33 cellular contexts compared by ENCODE assay signal in genomic region chr4:26530094-26530493, GRCh38. TPM values are rescaled to one million over a fixed set of nuclear protein-coding genes. Genes with fewer than 3 reads are reported as not detected.
"Had no signal": no experiment of that assay in that cellular context is flagged by ENCODE, and none has a peak within 500 bp of the region (broad histone marks: within the 10 kb centered on the region; RNA-seq: fewer than 3 reads in every experiment).

No MANE protein-coding gene starts in this region.

- H3K36me3 ChIP-seq: gastrocnemius medialis, heart left ventricle had no signal

- H3K27ac ChIP-seq: body of pancreas, coronary artery, foreskin keratinocyte, gastrocnemius medialis, heart left ventricle had no signal

- DNase-seq: activated CD4-positive, alpha-beta memory T cell treated with anti-CD3 and anti-CD28 coated beads for 36 hours; activated CD4-positive, alpha-beta T cell treated with anti-CD3 and anti-CD28 coated beads for 36 hours; activated CD4-positive, alpha-beta T cell treated with anti-CD3 and anti-CD28 coated beads, Interleukin-2, amount 10 ng/mL, durations not matched to agents 24 days and 14 days; activated CD4-positive, CD25-positive, alpha-beta regulatory T cell; activated CD4-positive, CD25-positive, alpha-beta regulatory T cell treated with anti-CD3 and anti-CD28 coated beads, Interleukin-2, amount 50 U/mL, for 72 hours; activated CD8-positive, alpha-beta memory T cell treated with anti-CD3 and anti-CD28 coated beads, Interleukin-2, amount 10 ng/mL, durations not matched to agents 7 days and 5 days; activated CD8-positive, alpha-beta memory T cell treated with anti-CD3 and anti-CD28 coated beads, Interleukin-2, amount 50 U/mL, for 4 hours; activated CD8-positive, alpha-beta T cell treated with anti-CD3 and anti-CD28 coated beads, Interleukin-2, amount 10 ng/mL, durations not matched to agents 7 days and 5 days; activated effector memory CD4-positive, alpha-beta T cell treated with anti-CD3 and anti-CD28 coated beads, Interleukin-2, amount 50 U/mL, for 16 hours; activated naive CD4-positive, alpha-beta T cell treated with anti-CD3 and anti-CD28 coated beads for 36 hours; activated T-cell treated with anti-CD3 and anti-CD28 coated beads, Interleukin-2, amount 50 U/mL, for 1 hour; activated T-cell treated with anti-CD3 and anti-CD28 coated beads, Interleukin-2, amount 50 U/mL, for 48 hours; amniotic stem cell; body of pancreas; dorsolateral prefrontal cortex; effector memory CD4-positive, alpha-beta T cell; endodermal cell; foreskin keratinocyte; gastrocnemius medialis; glutamatergic neuron; heart left ventricle; T-cell; T1000 had no signal

- H3K4me3 ChIP-seq: body of pancreas, coronary artery, gastrocnemius medialis, heart left ventricle had no signal

- H3K4me1 ChIP-seq: body of pancreas, foreskin keratinocyte, gastrocnemius medialis, heart left ventricle had no signal

- ATAC-seq: activated CD4-positive, alpha-beta T cell treated with anti-CD3 and anti-CD28 coated beads for 36 hours; activated CD8-positive, alpha-beta memory T cell treated with anti-CD3 and anti-CD28 coated beads, Interleukin-2, amount 10 ng/mL, durations not matched to agents 7 days and 5 days; activated CD8-positive, alpha-beta T cell treated with anti-CD3 and anti-CD28 coated beads, Interleukin-2, amount 10 ng/mL, durations not matched to agents 7 days and 5 days; body of pancreas; esophagus mucosa; foreskin keratinocyte; gastrocnemius medialis; heart left ventricle; T-cell had no signal

- H3K27me3 ChIP-seq: body of pancreas, dorsolateral prefrontal cortex, foreskin keratinocyte, gastrocnemius medialis, heart left ventricle had no signal

- H3K9me3 ChIP-seq: body of pancreas, gastrocnemius medialis had no signal

RNA-seq across cellular contexts. Expression of gene CCKAR, which starts 39.8 kb away (rescaled TPM):
- total RNA-seq: activated CD4-positive, alpha-beta memory T cell treated with anti-CD3 and anti-CD28 coated beads for 36 hours; activated CD4-positive, alpha-beta T cell treated with anti-CD3 and anti-CD28 coated beads for 36 hours; activated CD4-positive, alpha-beta T cell treated with anti-CD3 and anti-CD28 coated beads, Interleukin-2, amount 10 ng/mL, durations not matched to agents 24 days and 14 days; activated CD8-positive, alpha-beta memory T cell treated with anti-CD3 and anti-CD28 coated beads for 36 hours; activated CD8-positive, alpha-beta memory T cell treated with anti-CD3 and anti-CD28 coated beads, Interleukin-2, amount 10 ng/mL, durations not matched to agents 7 days and 5 days; activated CD8-positive, alpha-beta T cell treated with anti-CD3 and anti-CD28 coated beads, Interleukin-2, amount 10 ng/mL, durations not matched to agents 7 days and 5 days; activated naive CD4-positive, alpha-beta T cell treated with anti-CD3 and anti-CD28 coated beads for 36 hours; activated T-helper 1 cell treated with anti-CD3 and anti-CD28 coated beads, Interleukin-12 subunit alpha, Interleukin-12 subunit beta, Interleukin-2, Interleukin-4 antibody, amounts not matched to agents 30 ng/mL and 10 ng/mL and 1 ng/mL, durations not matched to agents 14 hours and 24 hours and 36 hours; activated T-helper 2 cell treated with anti-CD3 and anti-CD28 coated beads, Interferon-gamma antibody, Interleukin-2, Interleukin-4, amounts not matched to agents 10 μg/mL and 5 μg/mL and 100 μg/mL, durations not matched to agents 14 hours and 24 hours and 36 hours; bronchial epithelial cell; cardiac septum; cerebellum; endodermal cell; epithelial cell of proximal tubule; esophagus mucosa; foreskin keratinocyte; gastrocnemius medialis; T-cell; T-helper 2 cell treated with Interferon-gamma antibody and Interleukin-4, amounts not matched to agents 100 ng/mL and 5 ng/mL, for 36 hours had no signal
- polyA plus RNA-seq: foreskin keratinocyte, heart left ventricle had no signal
